Comparison of ENCODE assay signal across 22 cellular contexts in genomic region chr7:132404261-132404660, GRCh38.
"Had no signal": no experiment of that assay in that cellular context is flagged by ENCODE, and none has a peak within 500 bp of the region (broad histone marks: within the 10 kb centered on the region; RNA-seq: fewer than 3 reads in every experiment).

No MANE protein-coding gene starts in this region.

- H3K4me1 ChIP-seq: foreskin keratinocyte, prostate gland had no signal

- H3K27me3 Mint-ChIP-seq: activated CD4-positive, alpha-beta T cell treated with anti-CD3 and anti-CD28 coated beads for 36 hours; activated naive CD8-positive, alpha-beta T cell treated with anti-CD3 and anti-CD28 coated beads for 36 hours; stimulated activated naive CD8-positive, alpha-beta T cell treated with anti-CD3 and anti-CD28 coated beads, Interleukin-15, Interleukin-2, amounts not matched to agents 100 ng/mL and 50 ng/mL, for 24 hours had no signal

- H3K9me3 ChIP-seq: heart right ventricle, lower lobe of right lung, prostate gland, testis, vagina had no signal

- H3K36me3 ChIP-seq: heart right ventricle, lower lobe of right lung, prostate gland, vagina had no signal

- H3K27me3 ChIP-seq: foreskin keratinocyte, heart right ventricle, testis, vagina had no signal

- H3K27ac Mint-ChIP-seq: activated CD4-positive, alpha-beta T cell treated with anti-CD3 and anti-CD28 coated beads for 36 hours; activated naive CD4-positive, alpha-beta T cell treated with anti-CD3 and anti-CD28 coated beads for 36 hours; activated naive CD8-positive, alpha-beta T cell treated with anti-CD3 and anti-CD28 coated beads for 36 hours; nephron; stimulated activated naive CD8-positive, alpha-beta T cell treated with anti-CD3 and anti-CD28 coated beads, Interleukin-15, Interleukin-2, amounts not matched to agents 100 ng/mL and 50 ng/mL, for 24 hours had no signal

- DNase-seq: activated CD4-positive, alpha-beta T cell treated with anti-CD3 and anti-CD28 coated beads for 36 hours; activated CD4-positive, CD25-positive, alpha-beta regulatory T cell; activated CD8-positive, alpha-beta memory T cell treated with anti-CD3 and anti-CD28 coated beads for 24 hours; activated effector memory CD4-positive, alpha-beta T cell treated with anti-CD3 and anti-CD28 coated beads, Interleukin-2, amount 50 U/mL, for 16 hours; activated naive CD4-positive, alpha-beta T cell treated with anti-CD3 and anti-CD28 coated beads for 36 hours; activated naive CD8-positive, alpha-beta T cell treated with anti-CD3 and anti-CD28 coated beads for 36 hours; caudate nucleus; foreskin keratinocyte; heart right ventricle; kidney glomerular epithelial cell; lower lobe of right lung; mesenchymal stem cell; retina; stimulated activated CD4-positive, alpha-beta T cell treated with anti-CD3 and anti-CD28 coated beads, Interleukin-15, amount 100 ng/mL, for 24 hours; testis; trophoblast cell had no signal

- ATAC-seq: activated CD4-positive, alpha-beta T cell treated with anti-CD3 and anti-CD28 coated beads for 36 hours; foreskin keratinocyte; heart right ventricle; left lobe of liver had no signal

- H3K4me3 Mint-ChIP-seq: activated CD4-positive, alpha-beta T cell treated with anti-CD3 and anti-CD28 coated beads for 36 hours; activated naive CD4-positive, alpha-beta T cell treated with anti-CD3 and anti-CD28 coated beads for 36 hours; activated naive CD8-positive, alpha-beta T cell treated with anti-CD3 and anti-CD28 coated beads for 36 hours; nephron; stimulated activated naive CD8-positive, alpha-beta T cell treated with anti-CD3 and anti-CD28 coated beads, Interleukin-15, Interleukin-2, amounts not matched to agents 100 ng/mL and 50 ng/mL, for 24 hours had no signal

- H3K36me3 Mint-ChIP-seq: activated naive CD8-positive, alpha-beta T cell treated with anti-CD3 and anti-CD28 coated beads for 36 hours had no signal

- H3K4me3 ChIP-seq: heart right ventricle, lower lobe of right lung, prostate gland, smooth muscle cell, testis, vagina had no signal

- H3K4me1 Mint-ChIP-seq: activated CD4-positive, alpha-beta T cell treated with anti-CD3 and anti-CD28 coated beads for 36 hours; activated naive CD8-positive, alpha-beta T cell treated with anti-CD3 and anti-CD28 coated beads for 36 hours had no signal

- H3K27ac ChIP-seq: foreskin keratinocyte, lower lobe of right lung, prostate gland, testis, vagina had no signal
